ENCODE assay signal across 1 cellular context in genomic region chr14:93115920-93116675, GRCh38.
TF ChIP-seq lines count a peak whose summit lies in the region.

Gene ITPK1, minus strand, starts transcription at chr14:93115925. Its CDS starts 762 bp downstream, at chr14:93115163.

TF ChIP-seq in GM12878, 131 proteins besides CTCF, POLR2A, EP300 and RAD21 (continued from another document):
- TF ChIP-seq REST (IDR thresholded peaks at IDR 0.05; ENCODE audit: low read depth, low read length): no peak
- TF ChIP-seq SREBF1 (IDR thresholded peaks at IDR 0.05; ENCODE audit: low read length): no peak
- 0 out of 2 replicates have a peak, but pooled peaks have one; percentile 20 for TF ChIP-seq TAF1 (IDR thresholded peaks at IDR 0.05; ENCODE audit: borderline replicate concordance, low read depth, low read length)
- TF ChIP-seq, protein P1, sequence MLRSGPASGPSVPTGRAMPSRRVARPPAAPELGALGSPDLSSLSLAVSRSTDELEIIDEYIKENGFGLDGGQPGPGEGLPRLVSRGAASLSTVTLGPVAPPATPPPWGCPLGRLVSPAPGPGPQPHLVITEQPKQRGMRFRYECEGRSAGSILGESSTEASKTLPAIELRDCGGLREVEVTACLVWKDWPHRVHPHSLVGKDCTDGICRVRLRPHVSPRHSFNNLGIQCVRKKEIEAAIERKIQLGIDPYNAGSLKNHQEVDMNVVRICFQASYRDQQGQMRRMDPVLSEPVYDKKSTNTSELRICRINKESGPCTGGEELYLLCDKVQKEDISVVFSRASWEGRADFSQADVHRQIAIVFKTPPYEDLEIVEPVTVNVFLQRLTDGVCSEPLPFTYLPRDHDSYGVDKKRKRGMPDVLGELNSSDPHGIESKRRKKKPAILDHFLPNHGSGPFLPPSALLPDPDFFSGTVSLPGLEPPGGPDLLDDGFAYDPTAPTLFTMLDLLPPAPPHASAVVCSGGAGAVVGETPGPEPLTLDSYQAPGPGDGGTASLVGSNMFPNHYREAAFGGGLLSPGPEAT (IDR thresholded peaks at IDR 0.05; ENCODE audit: low read depth): peak; percentile 37; the same call in 1 of the 2 replicates
- TF ChIP-seq ZNF207 (IDR thresholded peaks at IDR 0.05; ENCODE audit: borderline replicate concordance): 0 out of 2 replicates have a peak, but pooled peaks have one; percentile 44
- no peak for TF ChIP-seq SMAD1 (IDR thresholded peaks at IDR 0.05; ENCODE audit: low read depth, partially characterized antibody)
- TF ChIP-seq SMAD5 (IDR thresholded peaks at IDR 0.05; ENCODE audit: low read depth): no peak
- TF ChIP-seq IKZF2 (IDR thresholded peaks at IDR 0.05): peak; percentile 44 to 74; a peak in 3 of 4 replicates
- TF ChIP-seq IKZF1 (conservative IDR thresholded peaks at IDR 0.05): peak; percentile 86
TF ChIP-seq in GM12878: peak in this region for 12.
